In genomic region chr10:103668351-103669242, GRCh38 we compare ENCODE assay signal across 1 cellular context.
TF ChIP-seq lines count a peak whose summit lies in the region.

No MANE protein-coding gene starts in this region.

TF ChIP-seq in K562, 482 proteins besides CTCF, POLR2A, EP300 and RAD21 (continued from another document and continues in another):
- TF ChIP-seq CEBPZ (IDR thresholded peaks at IDR 0.05; ENCODE audit: borderline replicate concordance, low read depth, low read length) = no peak
- no peak for TF ChIP-seq ZNF217 (CRISPR knock-in tag; IDR thresholded peaks at IDR 0.05)
- peak; percentile 23; the same call in 1 of the 2 replicates for TF ChIP-seq DPF2 (IDR thresholded peaks at IDR 0.05)
- 0 out of 2 replicates have a peak, but pooled peaks have one; percentile 20 for TF ChIP-seq CXXC5 (CRISPR knock-in tag; IDR thresholded peaks at IDR 0.05)
- TF ChIP-seq TEAD2 (tag; IDR thresholded peaks at IDR 0.05) = no peak
- TF ChIP-seq RBM17 (IDR thresholded peaks at IDR 0.05; ENCODE audit: borderline replicate concordance, low read depth, low read length) = no peak
- TF ChIP-seq, protein P1, sequence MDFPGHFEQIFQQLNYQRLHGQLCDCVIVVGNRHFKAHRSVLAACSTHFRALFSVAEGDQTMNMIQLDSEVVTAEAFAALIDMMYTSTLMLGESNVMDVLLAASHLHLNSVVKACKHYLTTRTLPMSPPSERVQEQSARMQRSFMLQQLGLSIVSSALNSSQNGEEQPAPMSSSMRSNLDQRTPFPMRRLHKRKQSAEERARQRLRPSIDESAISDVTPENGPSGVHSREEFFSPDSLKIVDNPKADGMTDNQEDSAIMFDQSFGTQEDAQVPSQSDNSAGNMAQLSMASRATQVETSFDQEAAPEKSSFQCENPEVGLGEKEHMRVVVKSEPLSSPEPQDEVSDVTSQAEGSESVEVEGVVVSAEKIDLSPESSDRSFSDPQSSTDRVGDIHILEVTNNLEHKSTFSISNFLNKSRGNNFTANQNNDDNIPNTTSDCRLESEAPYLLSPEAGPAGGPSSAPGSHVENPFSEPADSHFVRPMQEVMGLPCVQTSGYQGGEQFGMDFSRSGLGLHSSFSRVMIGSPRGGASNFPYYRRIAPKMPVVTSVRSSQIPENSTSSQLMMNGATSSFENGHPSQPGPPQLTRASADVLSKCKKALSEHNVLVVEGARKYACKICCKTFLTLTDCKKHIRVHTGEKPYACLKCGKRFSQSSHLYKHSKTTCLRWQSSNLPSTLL (IDR thresholded peaks at IDR 0.05) = peak; percentile 87
- no peak for TF ChIP-seq ZFP91 (CRISPR knock-in tag; IDR thresholded peaks at IDR 0.05)
- TF ChIP-seq ZFX (CRISPR knock-in tag; IDR thresholded peaks at IDR 0.05) = peak; percentile 71
- no peak for TF ChIP-seq TGIF2 (CRISPR knock-in tag; IDR thresholded peaks at IDR 0.05)
- TF ChIP-seq ZNF507 (tag; conservative IDR thresholded peaks at IDR 0.05) = no peak
- TF ChIP-seq PRPF4 (IDR thresholded peaks at IDR 0.05; ENCODE audit: insufficient read depth, low read depth, low read length, poor library complexity, severe bottlenecking) = no peak
- no peak for TF ChIP-seq NR2C2 (CRISPR knock-in tag; IDR thresholded peaks at IDR 0.05)
- no peak for TF ChIP-seq NR2C2 (tag; IDR thresholded peaks at IDR 0.05)
- no peak for TF ChIP-seq PHF20 (IDR thresholded peaks at IDR 0.05; ENCODE audit: partially characterized antibody)
- TF ChIP-seq ZNF146 (CRISPR knock-in tag; IDR thresholded peaks at IDR 0.05; ENCODE audit: unreplicated experiment) = no peak
- TF ChIP-seq ATF4 (CRISPR knock-in tag; IDR thresholded peaks at IDR 0.05) = no peak
- TF ChIP-seq ZNF175 (CRISPR knock-in tag; IDR thresholded peaks at IDR 0.05; ENCODE audit: low read depth) = no peak
- TF ChIP-seq RNF2 (IDR thresholded peaks at IDR 0.05) = peak; percentile 64
- no peak for TF ChIP-seq ZNF408 (CRISPR knock-in tag; IDR thresholded peaks at IDR 0.05; ENCODE audit: low read depth)
- TF ChIP-seq RB1 (IDR thresholded peaks at IDR 0.05; ENCODE audit: low read depth) = no peak
- TF ChIP-seq, protein P2, sequence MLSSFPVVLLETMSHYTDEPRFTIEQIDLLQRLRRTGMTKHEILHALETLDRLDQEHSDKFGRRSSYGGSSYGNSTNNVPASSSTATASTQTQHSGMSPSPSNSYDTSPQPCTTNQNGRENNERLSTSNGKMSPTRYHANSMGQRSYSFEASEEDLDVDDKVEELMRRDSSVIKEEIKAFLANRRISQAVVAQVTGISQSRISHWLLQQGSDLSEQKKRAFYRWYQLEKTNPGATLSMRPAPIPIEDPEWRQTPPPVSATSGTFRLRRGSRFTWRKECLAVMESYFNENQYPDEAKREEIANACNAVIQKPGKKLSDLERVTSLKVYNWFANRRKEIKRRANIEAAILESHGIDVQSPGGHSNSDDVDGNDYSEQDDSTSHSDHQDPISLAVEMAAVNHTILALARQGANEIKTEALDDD (IDR thresholded peaks at IDR 0.05) = no peak
- TF ChIP-seq STAG1 (CRISPR knock-in tag; IDR thresholded peaks at IDR 0.05; ENCODE audit: borderline replicate concordance) = no peak
- no peak for TF ChIP-seq TCF7 (IDR thresholded peaks at IDR 0.05; ENCODE audit: borderline replicate concordance)
- TF ChIP-seq ZC3H8 (IDR thresholded peaks at IDR 0.05) = no peak
- TF ChIP-seq ZNF3 (CRISPR knock-in tag; IDR thresholded peaks at IDR 0.05) = no peak
- TF ChIP-seq ZNF780A (CRISPR knock-in tag; IDR thresholded peaks at IDR 0.05) = no peak
- TF ChIP-seq, protein P3, sequence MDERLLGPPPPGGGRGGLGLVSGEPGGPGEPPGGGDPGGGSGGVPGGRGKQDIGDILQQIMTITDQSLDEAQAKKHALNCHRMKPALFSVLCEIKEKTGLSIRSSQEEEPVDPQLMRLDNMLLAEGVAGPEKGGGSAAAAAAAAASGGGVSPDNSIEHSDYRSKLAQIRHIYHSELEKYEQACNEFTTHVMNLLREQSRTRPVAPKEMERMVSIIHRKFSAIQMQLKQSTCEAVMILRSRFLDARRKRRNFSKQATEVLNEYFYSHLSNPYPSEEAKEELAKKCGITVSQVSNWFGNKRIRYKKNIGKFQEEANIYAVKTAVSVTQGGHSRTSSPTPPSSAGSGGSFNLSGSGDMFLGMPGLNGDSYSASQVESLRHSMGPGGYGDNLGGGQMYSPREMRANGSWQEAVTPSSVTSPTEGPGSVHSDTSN (CRISPR knock-in tag; IDR thresholded peaks at IDR 0.05; ENCODE audit: low read depth) = no peak
- TF ChIP-seq, protein P3 (tag; conservative IDR thresholded peaks at IDR 0.05; ENCODE audit: low read depth) = no peak
- TF ChIP-seq, protein P4, sequence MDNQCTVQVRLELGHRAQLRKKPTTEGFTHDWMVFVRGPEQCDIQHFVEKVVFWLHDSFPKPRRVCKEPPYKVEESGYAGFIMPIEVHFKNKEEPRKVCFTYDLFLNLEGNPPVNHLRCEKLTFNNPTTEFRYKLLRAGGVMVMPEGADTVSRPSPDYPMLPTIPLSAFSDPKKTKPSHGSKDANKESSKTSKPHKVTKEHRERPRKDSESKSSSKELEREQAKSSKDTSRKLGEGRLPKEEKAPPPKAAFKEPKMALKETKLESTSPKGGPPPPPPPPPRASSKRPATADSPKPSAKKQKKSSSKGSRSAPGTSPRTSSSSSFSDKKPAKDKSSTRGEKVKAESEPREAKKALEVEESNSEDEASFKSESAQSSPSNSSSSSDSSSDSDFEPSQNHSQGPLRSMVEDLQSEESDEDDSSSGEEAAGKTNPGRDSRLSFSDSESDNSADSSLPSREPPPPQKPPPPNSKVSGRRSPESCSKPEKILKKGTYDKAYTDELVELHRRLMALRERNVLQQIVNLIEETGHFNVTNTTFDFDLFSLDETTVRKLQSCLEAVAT (IDR thresholded peaks at IDR 0.05) = no peak
- no peak for TF ChIP-seq ZBTB8A (IDR thresholded peaks at IDR 0.05; ENCODE audit: partially characterized antibody)
- TF ChIP-seq AFF4 (CRISPR knock-in tag; IDR thresholded peaks at IDR 0.05) = no peak
- TF ChIP-seq SLC30A9 (CRISPR knock-in tag; IDR thresholded peaks at IDR 0.05) = no peak
- TF ChIP-seq PML (IDR thresholded peaks at IDR 0.05; ENCODE audit: low read length) = no peak
- TF ChIP-seq ZBTB2 (IDR thresholded peaks at IDR 0.05) = 0 out of 2 replicates have a peak, but pooled peaks have one; percentile 36
- no peak for TF ChIP-seq ZNF12 (CRISPR knock-in tag; IDR thresholded peaks at IDR 0.05)
- no peak for TF ChIP-seq U2AF1 (optimal IDR thresholded peaks at IDR 0.05; ENCODE audit: low read depth, low read length)
- TF ChIP-seq HDAC3 (IDR thresholded peaks at IDR 0.05; ENCODE audit: borderline replicate concordance, partially characterized antibody) = no peak
- TF ChIP-seq POLR2AphosphoS2 (IDR thresholded peaks at IDR 0.05; ENCODE audit: low read length) = no peak
- no peak for TF ChIP-seq NEUROD1 (IDR thresholded peaks at IDR 0.05; ENCODE audit: borderline replicate concordance, low read depth, low read length, partially characterized antibody)
- no peak for TF ChIP-seq ZSCAN29 (IDR thresholded peaks at IDR 0.05)
- no peak for TF ChIP-seq BRCA1 (IDR thresholded peaks at IDR 0.05)
- no peak for TF ChIP-seq BRCA1 (CRISPR knock-in tag; IDR thresholded peaks at IDR 0.05)
- no peak for TF ChIP-seq USF1 (CRISPR knock-in tag; IDR thresholded peaks at IDR 0.05)
- no peak for TF ChIP-seq NFIC (IDR thresholded peaks at IDR 0.05)
- no peak for TF ChIP-seq GATA2 (CRISPR knock-in tag; IDR thresholded peaks at IDR 0.05)
- peak; percentile 64; the same call in 1 of the 2 replicates for TF ChIP-seq PHF21A (IDR thresholded peaks at IDR 0.05; ENCODE audit: borderline replicate concordance, low read depth)
- no peak for TF ChIP-seq ATF7 (IDR thresholded peaks at IDR 0.05)
- TF ChIP-seq GABPB2 (CRISPR knock-in tag; conservative IDR thresholded peaks at IDR 0.05) = no peak
- TF ChIP-seq CAMTA2 (CRISPR knock-in tag; conservative IDR thresholded peaks at IDR 0.05) = no peak
- TF ChIP-seq ZNF707 (CRISPR knock-in tag; conservative IDR thresholded peaks at IDR 0.05) = no peak
- TF ChIP-seq NFIX (CRISPR knock-in tag; IDR thresholded peaks at IDR 0.05; ENCODE audit: low read depth) = no peak
